In the genomic region with DNA sequence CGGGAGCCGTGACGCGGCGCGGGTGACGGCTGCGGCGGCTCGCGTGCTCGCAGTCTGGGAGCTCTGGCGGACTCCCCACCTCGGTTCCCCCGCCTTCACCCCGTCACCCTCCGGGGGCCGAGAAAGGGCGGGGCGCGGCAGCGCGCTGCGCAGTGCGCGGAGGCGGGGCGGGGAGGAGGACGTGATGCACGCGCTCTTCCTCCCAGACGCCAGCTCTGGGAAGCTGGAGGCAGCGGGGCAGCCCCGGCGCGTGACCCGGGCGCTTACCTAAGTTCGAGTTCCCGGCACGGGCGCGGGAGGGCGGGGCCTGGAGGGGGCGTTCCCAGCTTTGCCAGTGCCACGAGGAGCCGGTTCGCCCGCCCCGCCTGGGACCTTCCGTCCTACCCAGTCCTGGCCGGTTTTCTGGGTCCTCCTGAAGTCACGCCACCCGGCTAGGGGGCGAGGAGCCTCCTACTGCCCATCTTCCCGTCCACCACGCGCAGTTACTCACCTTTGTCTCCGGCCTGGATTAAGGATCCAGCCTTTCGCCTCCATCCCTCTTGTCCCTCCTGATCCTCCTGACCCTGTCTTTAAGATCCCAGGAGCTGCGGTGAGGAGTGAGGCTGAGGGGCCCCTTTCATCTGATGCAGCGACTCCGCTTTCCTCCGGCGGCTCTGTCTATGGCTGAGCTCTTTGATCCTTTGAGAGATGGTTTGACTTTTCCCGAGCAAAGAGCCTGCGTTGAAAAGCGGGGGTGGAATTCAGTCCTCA, we compare ENCODE assay signal across 8 cellular contexts. TPM values are rescaled to one million over a fixed set of nuclear protein-coding genes. Genes with fewer than 3 reads are reported as not detected.
DNase-seq lines count a peak whose midpoint lies in the region; ATAC-seq and TF ChIP-seq lines count a peak whose summit lies in the region.

No MANE protein-coding gene starts in this region.

- CTCF ChIA-PET in GM10248 (lab: Yijun Ruan, JAX) (interaction anchor here (0.7 to 1.1 kb wide), 3 partner anchors 60 to 373 kb away, joined by 3 read pairs; no protein-coding TSS in a partner anchor), SK-N-SH (lab: Yijun Ruan, JAX) (interaction anchor here (1.0 to 3.9 kb wide), 8 partner anchors 9 to 865 kb away, joined by 3 to 21 read pairs (median 4); a partner anchor contains a TSS)

- WGBS in SK-N-SH (ENCODE audit: low lambda C conversion rate) = 4% methylated on average over 16 of the region's 68 CpGs

- H3F3A ChIP-seq in SK-N-SH (replicated peaks; ENCODE audit: insufficient read depth) = peaks cover 19% of the 10 kb centered on the region

- H3K36me3 ChIP-seq in SK-N-SH (replicated peaks in 1 of 2; ENCODE audit: control insufficient read depth in 1 of 2, insufficient read depth in 2 of 2, low read length in 1 of 2) = peaks cover 0 to 4% of the 10 kb centered on the region in 2 experiments
- H3K36me3 ChIP-seq in osteoblast (ENCODE audit: insufficient read depth, low read length) = no peaks in the 10 kb centered on the region
- no peaks in the 10 kb centered on the region for H3K36me3 ChIP-seq in thoracic aorta

- H3K79me2 ChIP-seq in SK-N-SH (ENCODE audit: insufficient read depth) = peaks cover 40% of the 10 kb centered on the region
- H3K79me2 ChIP-seq in osteoblast (ENCODE audit: insufficient read depth, low read length) = peaks cover 33% of the 10 kb centered on the region

- peak overlapping the region; percentile 93 for H3K4me3 Mint-ChIP-seq in activated naive CD8-positive, alpha-beta T cell
- H3K4me3 Mint-ChIP-seq in glutamatergic neuron (ENCODE audit: unreplicated experiment) = peak overlapping the region; percentile 98

- no peaks in the 10 kb centered on the region for H3K27me3 ChIP-seq in SK-N-SH (ENCODE audit: insufficient read depth)
- no peaks in the 10 kb centered on the region for H3K27me3 ChIP-seq in osteoblast (ENCODE audit: insufficient read depth, low read length)
- H3K27me3 ChIP-seq in thoracic aorta (replicated peaks; ENCODE audit: insufficient read depth) = no peaks in the 10 kb centered on the region

- ATAC-seq in HG02610 (IDR thresholded peaks at IDR 0.05; ENCODE audit: unreplicated experiment) (peak; percentile 75), thoracic aorta (ENCODE audit: insufficient number of reproducible peaks, low FRiP score, low read depth) (peak; percentile 90)

- no peak for TF ChIP-seq RAD21 in SK-N-SH (IDR thresholded peaks at IDR 0.05; ENCODE audit: low read length)

- peaks cover 4% of the 10 kb centered on the region for H3K9me3 Mint-ChIP-seq in activated naive CD8-positive, alpha-beta T cell (ENCODE audit: low read depth)
- H3K9me3 Mint-ChIP-seq in glutamatergic neuron (ENCODE audit: unreplicated experiment) = peaks cover 6% of the 10 kb centered on the region

- H3K9ac ChIP-seq in SK-N-SH = peak overlapping the region; percentile 92

- H3K4me1 ChIP-seq in SK-N-SH (ENCODE audit: control insufficient read depth in 1 of 2, insufficient read depth in 2 of 2, low read depth in 1 of 2, low read length in 1 of 2) (peaks cover 0 to 22% of the 10 kb centered on the region in 2 experiments; a peak in 2 of 4 replicates), osteoblast (ENCODE audit: insufficient read depth, low read length) (peaks cover 9% of the 10 kb centered on the region), thoracic aorta (ENCODE audit: control insufficient read depth in 1 of 2, low read depth in 2 of 2) (peaks cover 19 to 26% of the 10 kb centered on the region in 2 donors)

- peak overlapping the region; percentile 98 for H3K27ac Mint-ChIP-seq in activated naive CD8-positive, alpha-beta T cell
- H3K27ac Mint-ChIP-seq in glutamatergic neuron (ENCODE audit: unreplicated experiment) = peak overlapping the region; percentile 98

- H3K36me3 Mint-ChIP-seq in activated naive CD8-positive, alpha-beta T cell = peaks cover 21% of the 10 kb centered on the region
- H3K36me3 Mint-ChIP-seq in glutamatergic neuron (ENCODE audit: unreplicated experiment) = no peaks in the 10 kb centered on the region

- peak overlapping the region; percentile 82 for H3K4me2 ChIP-seq in SK-N-SH
- H3K4me2 ChIP-seq in osteoblast (ENCODE audit: insufficient read depth, low read length) = peak overlapping the region; percentile 89

- H3K4me1 Mint-ChIP-seq in activated naive CD8-positive, alpha-beta T cell (ENCODE audit: low read depth) = peaks cover 38% of the 10 kb centered on the region
- peaks cover 16% of the 10 kb centered on the region for H3K4me1 Mint-ChIP-seq in glutamatergic neuron (ENCODE audit: low read depth, unreplicated experiment)

- TF ChIP-seq CTCF in GM10248 (IDR thresholded peaks at IDR 0.05; ENCODE audit: control extremely low read depth, extremely low read depth, low read depth, missing control alignments) = no peak
- TF ChIP-seq CTCF in SK-N-SH (IDR thresholded peaks at IDR 0.05) = no peak; the same call in 1 of the 2 replicates
- TF ChIP-seq CTCF in glutamatergic neuron (IDR thresholded peaks at IDR 0.05; ENCODE audit: partially characterized antibody, unreplicated experiment) = no peak
- no peak for TF ChIP-seq CTCF in osteoblast (IDR thresholded peaks at IDR 0.05; ENCODE audit: extremely low read depth, low read depth, low read length)
- TF ChIP-seq CTCF in thoracic aorta (IDR thresholded peaks at IDR 0.05) = no peak

- peaks cover 17% of the 10 kb centered on the region for H4K20me1 ChIP-seq in SK-N-SH (ENCODE audit: insufficient read depth)
- peaks cover 14% of the 10 kb centered on the region for H4K20me1 ChIP-seq in osteoblast (ENCODE audit: insufficient read depth, low read length)

- POLR2A ChIA-PET in GM10248 (lab: Yijun Ruan, JAX) = interaction anchor here (0.5 to 2.2 kb wide), 23 partner anchors 9 to 1340 kb away, joined by 3 to 20 read pairs (median 5); no protein-coding TSS in a partner anchor
- POLR2A ChIA-PET in SK-N-SH (lab: Yijun Ruan, JAX) = interaction anchor here (0.6 to 1.7 kb wide), 11 partner anchors 9 to 374 kb away, joined by 3 to 9 read pairs (median 4); a partner anchor contains a TSS

- H2AFZ ChIP-seq in SK-N-SH (ENCODE audit: low read depth) = peak overlapping the region; percentile 85
- peak overlapping the region; percentile 84 for H2AFZ ChIP-seq in osteoblast (ENCODE audit: low read length)

- H3K9me2 ChIP-seq in SK-N-SH = no peaks in the 10 kb centered on the region

- no peaks in the 10 kb centered on the region for H3K27me3 Mint-ChIP-seq in activated naive CD8-positive, alpha-beta T cell
- H3K27me3 Mint-ChIP-seq in glutamatergic neuron (ENCODE audit: unreplicated experiment) = peaks cover 11% of the 10 kb centered on the region

- TF ChIP-seq EP300 in SK-N-SH (IDR thresholded peaks at IDR 0.05; ENCODE audit: borderline replicate concordance in 1 of 2, low read depth in 1 of 2, low read length in 1 of 2) = peak; percentile 6 to 48; a peak in 1 of 4 replicates

- DNase-seq in GM10248 (ENCODE audit: extremely low spot score) = peak; percentile 94
- DNase-seq in NCI-H1092 (lab: John Stamatoyannopoulos, UW) = peak; percentile 96
- DNase-seq in SK-N-SH = peak; percentile 99
- peak; percentile 98 for DNase-seq in glutamatergic neuron
- DNase-seq in osteoblast (ENCODE audit: insufficient read length, low spot score, missing footprints) = peak; percentile 98
- DNase-seq in thoracic aorta (ENCODE audit: low spot score) = peak; percentile 96

- H3K4me3 ChIP-seq in SK-N-SH (ENCODE audit: low read depth in 2 of 2, low read length in 1 of 2) (peak overlapping the region; percentile 75 to 98), osteoblast (ENCODE audit: insufficient read depth, low read length) (peak overlapping the region; percentile 81), thoracic aorta (peak overlapping the region; percentile 75)

- H3K9me3 ChIP-seq in SK-N-SH (no peaks in the 10 kb centered on the region), osteoblast (ENCODE audit: low read depth, low read length) (no peaks in the 10 kb centered on the region), thoracic aorta (no peaks in the 10 kb centered on the region)

- H3K27ac ChIP-seq in SK-N-SH (ENCODE audit: low read depth in 2 of 2, low read length in 1 of 2) (peak overlapping the region; percentile 96 to 98), osteoblast (ENCODE audit: low read depth, low read length) (peak overlapping the region; percentile 96), thoracic aorta (peak overlapping the region; percentile 87 to 91)

TF ChIP-seq in SK-N-SH, 30 proteins besides CTCF, POLR2A, EP300 and RAD21 (continues in another document):
- TF ChIP-seq FOXM1 (IDR thresholded peaks at IDR 0.05; ENCODE audit: low read depth) (0 out of 2 replicates have a peak, but pooled peaks have one; percentile 29), TCF12 (IDR thresholded peaks at IDR 0.05) (peak; percentile 38; the same call in 1 of the 2 replicates), NRF1 (IDR thresholded peaks at IDR 0.05; ENCODE audit: low read depth, low read length) (peak; percentile 89), JUND (IDR thresholded peaks at IDR 0.05) (no peak), RXRA (IDR thresholded peaks at IDR 0.05; ENCODE audit: borderline replicate concordance, low read depth) (peak; percentile 81; the same call in 1 of the 2 replicates), EZH2phosphoT487 (IDR thresholded peaks at IDR 0.05; ENCODE audit: borderline replicate concordance, low read depth) (no peak)
- TF ChIP-seq, protein P1, sequence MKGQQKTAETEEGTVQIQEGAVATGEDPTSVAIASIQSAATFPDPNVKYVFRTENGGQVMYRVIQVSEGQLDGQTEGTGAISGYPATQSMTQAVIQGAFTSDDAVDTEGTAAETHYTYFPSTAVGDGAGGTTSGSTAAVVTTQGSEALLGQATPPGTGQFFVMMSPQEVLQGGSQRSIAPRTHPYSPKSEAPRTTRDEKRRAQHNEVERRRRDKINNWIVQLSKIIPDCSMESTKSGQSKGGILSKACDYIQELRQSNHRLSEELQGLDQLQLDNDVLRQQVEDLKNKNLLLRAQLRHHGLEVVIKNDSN (IDR thresholded peaks at IDR 0.05; ENCODE audit: borderline replicate concordance, low read depth) = peak; percentile 80

RNA-seq across cellular contexts. Expression of a gene that starts 0.4 kb away (rescaled TPM):
- polyA plus RNA-seq in SK-N-SH (2012; rRNA removed) = 20.1 and 25.5 TPM in 2 replicates
- polyA plus RNA-seq in SK-N-SH (2012; cell fraction: cytosol; rRNA removed) = 33.9 and 38.2 TPM in 2 replicates
- polyA plus RNA-seq in SK-N-SH (2012; cell fraction: nucleus; rRNA removed) = 12.6 and 34.2 TPM in 2 replicates
- 48.4 TPM for total RNA-seq in glutamatergic neuron (ENCODE audit: unreplicated experiment)
- 51.9 and 55.0 TPM in 2 replicates for total RNA-seq in osteoblast
- total RNA-seq in thoracic aorta = 1,000 to 10,000 TPM in 1 of 2 donors, 100 to 1,000 TPM in 1; 274 to 1,075 TPM

Comparison
In these comparisons a context has a peak if more than half of its experiments do, and no peak if none do; other contexts are left out.
1. Peak in every context shown above with its lines: DNase-seq, ATAC-seq, H3K4me3 ChIP-seq and H3K27ac ChIP-seq.